In the genomic region with DNA sequence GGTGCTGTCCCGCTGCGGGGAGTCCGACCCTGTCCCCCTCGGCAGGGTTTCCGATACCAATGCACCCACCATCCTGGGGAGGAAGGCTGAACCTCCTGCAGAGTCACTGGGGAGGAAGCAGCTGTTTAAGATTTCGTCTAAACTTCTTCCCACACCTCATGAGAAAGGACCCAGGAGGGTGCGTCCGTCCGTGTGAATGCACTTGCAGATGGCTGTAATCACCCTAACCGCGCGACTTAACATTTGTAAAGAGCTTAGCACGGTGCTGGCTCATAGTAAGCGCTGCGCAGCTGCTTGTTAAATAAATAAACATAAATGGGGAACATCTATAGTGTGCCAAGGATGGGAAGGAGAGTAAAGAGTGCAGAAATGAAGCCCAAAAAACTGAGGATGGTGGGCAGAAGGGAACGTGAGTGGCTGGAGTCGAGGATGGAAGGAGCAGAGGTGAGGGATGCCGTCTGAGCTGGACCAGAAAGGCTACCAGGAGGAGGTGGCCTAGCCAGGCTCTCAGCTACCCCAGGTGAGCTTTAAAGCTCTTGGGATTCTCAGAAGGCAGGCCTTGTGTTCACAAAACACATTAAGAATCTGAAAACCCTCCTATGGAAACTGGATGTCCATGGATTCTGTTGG, we compare ENCODE assay signal across 21 cellular contexts. TPM values are rescaled to one million over a fixed set of nuclear protein-coding genes. Genes with fewer than 3 reads are reported as not detected.
DNase-seq lines count a peak whose midpoint lies in the region; ATAC-seq, FAIRE-seq and TF ChIP-seq lines count a peak whose summit lies in the region.
"Had no signal": no experiment of that assay in that cellular context is flagged by ENCODE, and none has a peak within 500 bp of the region (broad histone marks: within the 10 kb centered on the region; RNA-seq: fewer than 3 reads in every experiment).

No MANE protein-coding gene starts in this region.

- peaks cover 0 to 32% (median 3%) of the 10 kb centered on the region in 11 experiments; a peak in 8 of 22 replicates for H4K20me1 ChIP-seq in BLaER1 treated with 17β-estradiol and CSF1 and Interleukin-3, amounts not matched to agents 10 nM and 100 nM
- H4K20me1 ChIP-seq in astrocyte (ENCODE audit: insufficient read depth, low read length) = no peaks in the 10 kb centered on the region
- H4K20me1 ChIP-seq in neural progenitor cell (ENCODE audit: low read depth) = peaks cover 11% of the 10 kb centered on the region

- H3K4me3 ChIP-seq in BLaER1 treated with 17β-estradiol and CSF1 and Interleukin-3, amounts not matched to agents 10 nM and 100 nM = peak overlapping the region in 8 of 10 experiments; percentile 6 to 38 (median 24); a peak in 10 of 20 replicates
- peak overlapping the region; percentile 27; the same call in 1 of the 2 replicates for H3K4me3 ChIP-seq in HUES48 (ENCODE audit: low read depth, low read length)
- H3K4me3 ChIP-seq in astrocyte (ENCODE audit: insufficient read depth, low read depth, low read length) = no peak overlapping the region
- H3K4me3 ChIP-seq in neural progenitor cell = no peak overlapping the region
- H3K4me3 ChIP-seq: body of pancreas, suprapubic skin had no signal

- peak; percentile 50 for DNase-seq in astrocyte (ENCODE audit: low read depth)
- peak; percentile 62 for DNase-seq in neural progenitor cell (ENCODE audit: low spot score)
- no peak for DNase-seq in activated CD8-positive, alpha-beta memory T cell treated with anti-CD3 and anti-CD28 coated beads, Interleukin-2, amount 10 ng/mL, durations not matched to agents 7 days and 5 days
- DNase-seq in NCI-H526 (lab: John Stamatoyannopoulos, UW) = no peak
- DNase-seq: activated CD8-positive, alpha-beta memory T cell treated with anti-CD3 and anti-CD28 coated beads, Interleukin-2, amount 50 U/mL, for 48 hours; activated naive CD4-positive, alpha-beta T cell treated with anti-CD3 and anti-CD28 coated beads, Interleukin-2, amount 10 ng/mL, durations not matched to agents 7 days and 5 days; body of pancreas; erythroblast; HFFc6; midbrain; nucleus accumbens; stimulated activated CD4-positive, alpha-beta T cell treated with anti-CD3 and anti-CD28 coated beads, Interleukin-4, amount 100 ng/mL, for 24 hours; stimulated activated CD8-positive, alpha-beta memory T cell treated with anti-CD3 and anti-CD28 coated beads, Interleukin-4, amount 100 ng/mL, for 48 hours had no signal

- H3K4me2 ChIP-seq in BLaER1 treated with 17β-estradiol and CSF1 and Interleukin-3, amounts not matched to agents 10 nM and 100 nM = peak overlapping the region; percentile 65 to 98 (median 86)
- peak overlapping the region; percentile 73 for H3K4me2 ChIP-seq in astrocyte (ENCODE audit: low read length)
- H3K4me2 ChIP-seq in neural progenitor cell = peak overlapping the region; percentile 0

- H3K27me3 ChIP-seq in BLaER1 treated with 17β-estradiol and CSF1 and Interleukin-3, amounts not matched to agents 10 nM and 100 nM = peaks cover 26 to 59% (median 30%) of the 10 kb centered on the region in 11 experiments
- H3K27me3 ChIP-seq in HUES48 (ENCODE audit: control insufficient read depth, insufficient read depth, low read length) (peaks cover 54% of the 10 kb centered on the region), astrocyte (ENCODE audit: insufficient read depth, low read length) (peaks cover 21% of the 10 kb centered on the region), neural progenitor cell (peaks cover 81% of the 10 kb centered on the region)
- H3K27me3 ChIP-seq: body of pancreas had no signal

- H3K27me3 Mint-ChIP-seq in astrocyte (ENCODE audit: low read depth, unreplicated experiment) = peaks cover 85% of the 10 kb centered on the region
- peaks cover 55% of the 10 kb centered on the region for H3K27me3 Mint-ChIP-seq in neural progenitor cell (ENCODE audit: insufficient read depth, low read depth)
- H3K27me3 Mint-ChIP-seq in activated CD8-positive, alpha-beta memory T cell treated with anti-CD3 and anti-CD28 coated beads, Interleukin-2, amount 10 ng/mL, durations not matched to agents 7 days and 5 days = peaks cover 74% of the 10 kb centered on the region

- H3K4me1 ChIP-seq in BLaER1 treated with 17β-estradiol and CSF1 and Interleukin-3, amounts not matched to agents 10 nM and 100 nM = peaks cover 32 to 71% (median 57%) of the 10 kb centered on the region in 10 experiments
- peaks cover 29% of the 10 kb centered on the region for H3K4me1 ChIP-seq in HUES48 (ENCODE audit: control insufficient read depth, insufficient read depth, low read length)
- H3K4me1 ChIP-seq in astrocyte (ENCODE audit: insufficient read depth, low read length) = peaks cover 17% of the 10 kb centered on the region
- H3K4me1 ChIP-seq in neural progenitor cell = peaks cover 25% of the 10 kb centered on the region

- H3K9me3 Mint-ChIP-seq in astrocyte (ENCODE audit: unreplicated experiment) (peaks cover 2% of the 10 kb centered on the region), neural progenitor cell (no peaks in the 10 kb centered on the region)
- H3K9me3 Mint-ChIP-seq in activated CD8-positive, alpha-beta memory T cell treated with anti-CD3 and anti-CD28 coated beads, Interleukin-2, amount 10 ng/mL, durations not matched to agents 7 days and 5 days (ENCODE audit: low read depth) = no peaks in the 10 kb centered on the region
- H3K9me3 Mint-ChIP-seq: activated naive CD4-positive, alpha-beta T cell treated with anti-CD3 and anti-CD28 coated beads, Interleukin-2, amount 10 ng/mL, durations not matched to agents 7 days and 5 days; dendritic cell treated with granulocyte-macrophage colony-stimulating factor and Interleukin-4, amounts not matched to agents 40 ng/mL and 50 ng/mL, for 4 days; HFFc6; IgD-negative memory B cell had no signal

- TF ChIP-seq CTCF in astrocyte (IDR thresholded peaks at IDR 0.05; ENCODE audit: insufficient read depth, low read depth, low read length) (no peak), neural progenitor cell (IDR thresholded peaks at IDR 0.05) (no peak)

- H3K36me3 Mint-ChIP-seq in astrocyte (ENCODE audit: low read depth, unreplicated experiment) (no peaks in the 10 kb centered on the region), neural progenitor cell (no peaks in the 10 kb centered on the region)
- no peaks in the 10 kb centered on the region for H3K36me3 Mint-ChIP-seq in activated CD8-positive, alpha-beta memory T cell treated with anti-CD3 and anti-CD28 coated beads, Interleukin-2, amount 10 ng/mL, durations not matched to agents 7 days and 5 days
- H3K36me3 Mint-ChIP-seq: activated naive CD4-positive, alpha-beta T cell treated with anti-CD3 and anti-CD28 coated beads, Interleukin-2, amount 10 ng/mL, durations not matched to agents 7 days and 5 days; IgD-negative memory B cell had no signal

- no peak for FAIRE-seq in astrocyte (lab: Jason Lieb, UNC)

- CTCF ChIA-PET in activated CD8-positive, alpha-beta memory T cell treated with anti-CD3 and anti-CD28 coated beads, Interleukin-2, amount 10 ng/mL, durations not matched to agents 7 days and 5 days (lab: Charles Lee) = no interaction called here

- H3F3A ChIP-seq in neural progenitor cell (ENCODE audit: low read depth) = peaks cover 11% of the 10 kb centered on the region

- H3K4me1 Mint-ChIP-seq in astrocyte (ENCODE audit: low read depth, unreplicated experiment) = peaks cover 2% of the 10 kb centered on the region
- H3K4me1 Mint-ChIP-seq in neural progenitor cell = peaks cover 27% of the 10 kb centered on the region
- no peaks in the 10 kb centered on the region for H3K4me1 Mint-ChIP-seq in activated CD8-positive, alpha-beta memory T cell treated with anti-CD3 and anti-CD28 coated beads, Interleukin-2, amount 10 ng/mL, durations not matched to agents 7 days and 5 days
- H3K4me1 Mint-ChIP-seq: activated naive CD4-positive, alpha-beta T cell treated with anti-CD3 and anti-CD28 coated beads, Interleukin-2, amount 10 ng/mL, durations not matched to agents 7 days and 5 days had no signal

- H3K27ac Mint-ChIP-seq in astrocyte (ENCODE audit: unreplicated experiment) (no peak overlapping the region), neural progenitor cell (no peak overlapping the region)
- H3K27ac Mint-ChIP-seq in activated CD8-positive, alpha-beta memory T cell treated with anti-CD3 and anti-CD28 coated beads, Interleukin-2, amount 10 ng/mL, durations not matched to agents 7 days and 5 days = no peak overlapping the region
- H3K27ac Mint-ChIP-seq: activated naive CD4-positive, alpha-beta T cell treated with anti-CD3 and anti-CD28 coated beads, Interleukin-2, amount 10 ng/mL, durations not matched to agents 7 days and 5 days; dendritic cell treated with granulocyte-macrophage colony-stimulating factor and Interleukin-4, amounts not matched to agents 40 ng/mL and 50 ng/mL, for 4 days; HFFc6; IgD-negative memory B cell had no signal

- H2AFZ ChIP-seq in astrocyte (ENCODE audit: low read depth, low read length) (peak overlapping the region; percentile 37), neural progenitor cell (replicated peaks) (no peak overlapping the region)

- peak overlapping the region in 7 of 11 experiments; percentile 8 to 82 (median 36); a peak in 9 of 22 replicates for H3K27ac ChIP-seq in BLaER1 treated with 17β-estradiol and CSF1 and Interleukin-3, amounts not matched to agents 10 nM and 100 nM
- H3K27ac ChIP-seq in HUES48 (ENCODE audit: low read depth, low read length) (peak overlapping the region; percentile 69), astrocyte (ENCODE audit: low read depth, low read length) (peak overlapping the region; percentile 68), neural progenitor cell (no peak overlapping the region)
- H3K27ac ChIP-seq: body of pancreas, suprapubic skin had no signal

- H3K79me2 ChIP-seq in astrocyte (ENCODE audit: insufficient read depth, low read length) (no peaks in the 10 kb centered on the region), neural progenitor cell (ENCODE audit: low read depth) (no peaks in the 10 kb centered on the region)

- no peaks in the 10 kb centered on the region for H3K9me3 ChIP-seq in BLaER1 treated with 17β-estradiol and CSF1 and Interleukin-3, amounts not matched to agents 10 nM and 100 nM (replicated peaks in 1 of 11)
- H3K9me3 ChIP-seq in HUES48 (ENCODE audit: control insufficient read depth, insufficient read depth, low read length) (no peaks in the 10 kb centered on the region), astrocyte (ENCODE audit: insufficient read depth, low read depth, low read length) (no peaks in the 10 kb centered on the region), neural progenitor cell (ENCODE audit: low read depth) (no peaks in the 10 kb centered on the region)
- H3K9me3 ChIP-seq: body of pancreas, suprapubic skin had no signal

- no peak overlapping the region for H3K4me3 Mint-ChIP-seq in astrocyte (ENCODE audit: unreplicated experiment)
- H3K4me3 Mint-ChIP-seq in neural progenitor cell = no peak overlapping the region
- H3K4me3 Mint-ChIP-seq in activated CD8-positive, alpha-beta memory T cell treated with anti-CD3 and anti-CD28 coated beads, Interleukin-2, amount 10 ng/mL, durations not matched to agents 7 days and 5 days = no peak overlapping the region
- H3K4me3 Mint-ChIP-seq: activated naive CD4-positive, alpha-beta T cell treated with anti-CD3 and anti-CD28 coated beads, Interleukin-2, amount 10 ng/mL, durations not matched to agents 7 days and 5 days; dendritic cell treated with granulocyte-macrophage colony-stimulating factor and Interleukin-4, amounts not matched to agents 40 ng/mL and 50 ng/mL, for 4 days; HFFc6 had no signal

- ATAC-seq in activated CD8-positive, alpha-beta memory T cell treated with anti-CD3 and anti-CD28 coated beads, Interleukin-2, amount 10 ng/mL, durations not matched to agents 7 days and 5 days = no peak
- no peak for ATAC-seq in HG02885 (IDR thresholded peaks at IDR 0.05; ENCODE audit: poor library complexity, unreplicated experiment)
- ATAC-seq: body of pancreas, sciatic nerve had no signal

- no peaks in the 10 kb centered on the region for H3K36me3 ChIP-seq in BLaER1 treated with 17β-estradiol and CSF1 and Interleukin-3, amounts not matched to agents 10 nM and 100 nM
- no peaks in the 10 kb centered on the region for H3K36me3 ChIP-seq in HUES48 (ENCODE audit: control insufficient read depth, insufficient read depth, low read length)
- no peaks in the 10 kb centered on the region for H3K36me3 ChIP-seq in astrocyte (ENCODE audit: insufficient read depth, low read length)
- no peaks in the 10 kb centered on the region for H3K36me3 ChIP-seq in neural progenitor cell
- H3K36me3 ChIP-seq: suprapubic skin had no signal

- peak overlapping the region in 6 of 11 experiments; percentile 17 to 74 (median 56); a peak in 10 of 22 replicates for H3K9ac ChIP-seq in BLaER1 treated with 17β-estradiol and CSF1 and Interleukin-3, amounts not matched to agents 10 nM and 100 nM
- H3K9ac ChIP-seq in HUES48 (ENCODE audit: low read depth, low read length) (no peak overlapping the region), astrocyte (ENCODE audit: low read length) (peak overlapping the region; percentile 63), neural progenitor cell (no peak overlapping the region)

RNA-seq across cellular contexts. Expression of gene ANO1, which starts 4.8 kb away (rescaled TPM):
- total RNA-seq in astrocyte (0.10 and 0.14 TPM in 2 replicates), neural progenitor cell (ENCODE audit: low replicate concordance) (0.19 TPM in 1 of 2 replicates, not detected in the other)
- not detected for total RNA-seq in activated CD8-positive, alpha-beta memory T cell treated with anti-CD3 and anti-CD28 coated beads, Interleukin-2, amount 10 ng/mL, durations not matched to agents 7 days and 5 days
- total RNA-seq: HFFc6; T-helper 2 cell treated with Interferon-gamma antibody and Interleukin-4, amounts not matched to agents 100 ng/mL and 5 ng/mL, for 36 hours had no signal

Comparison
In these comparisons a context has a peak if more than half of its experiments do, and no peak if none do; other contexts are left out.
1. H3K4me2 ChIP-seq: peak in every context shown above with its lines; median percentile 86 in BLaER1 treated with 17β-estradiol and CSF1 and Interleukin-3, amounts not matched to agents 10 nM and 100 nM; 73 in astrocyte; 0 in neural progenitor cell.
2. H3K4me3 ChIP-seq: peak in BLaER1 treated with 17β-estradiol and CSF1 and Interleukin-3, amounts not matched to agents 10 nM and 100 nM (8 of 10) and HUES48 (single experiment); none in astrocyte (single experiment) and neural progenitor cell (single experiment).
3. H3K9ac ChIP-seq: peak in BLaER1 treated with 17β-estradiol and CSF1 and Interleukin-3, amounts not matched to agents 10 nM and 100 nM (6 of 11) and astrocyte (single experiment); none in HUES48 (single experiment) and neural progenitor cell (single experiment).
4. DNase-seq: peak in astrocyte (single experiment) and neural progenitor cell (single experiment); none in activated CD8-positive, alpha-beta memory T cell treated with anti-CD3 and anti-CD28 coated beads, Interleukin-2, amount 10 ng/mL, durations not matched to agents 7 days and 5 days (single experiment) and NCI-H526 (0 of 2).